In the genomic region with DNA sequence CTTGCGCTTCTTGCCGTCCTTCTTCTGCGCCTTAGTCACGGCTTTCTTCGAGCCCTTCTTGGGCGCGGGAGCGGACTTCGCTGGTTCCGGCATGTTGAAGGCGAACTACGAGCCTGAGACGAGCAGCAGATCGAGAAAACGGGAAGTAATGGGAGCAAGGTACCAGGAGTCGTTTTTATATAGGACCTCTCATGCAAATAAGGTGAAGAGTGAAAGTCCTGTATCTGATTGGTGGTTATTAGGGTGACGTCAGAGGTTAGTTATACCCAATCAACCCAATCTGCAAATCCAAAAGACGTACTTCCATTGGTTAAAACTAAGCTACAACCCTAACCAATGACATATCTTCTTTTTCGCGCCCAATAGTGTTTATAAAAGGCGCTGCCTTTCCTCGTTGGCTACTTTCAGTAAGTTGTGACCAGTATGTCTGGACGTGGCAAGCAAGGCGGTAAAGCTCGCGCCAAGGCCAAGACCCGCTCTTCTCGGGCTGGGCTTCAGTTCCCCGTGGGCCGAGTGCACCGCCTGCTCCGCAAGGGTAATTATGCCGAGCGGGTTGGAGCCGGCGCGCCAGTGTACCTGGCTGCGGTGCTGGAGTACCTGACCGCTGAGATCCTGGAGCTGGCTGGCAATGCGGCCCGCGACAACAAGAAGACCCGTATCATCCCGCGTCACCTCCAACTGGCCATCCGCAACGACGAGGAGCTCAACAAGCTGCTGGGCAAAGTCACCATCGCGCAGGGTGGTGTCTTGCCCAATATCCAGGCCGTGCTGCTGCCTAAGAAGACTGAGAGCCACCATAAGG, we compare ENCODE assay signal across 1 cellular context.
A peak's percentile ranks its signal among the peaks of the same experiment; 100 is the strongest.
TF ChIP-seq lines count a peak whose summit lies in the region.

No MANE protein-coding gene starts in this region.

TF ChIP-seq in HepG2, 621 proteins besides CTCF, POLR2A, EP300 and RAD21 (continued from another document and continues in another):
- TF ChIP-seq, protein P1, sequence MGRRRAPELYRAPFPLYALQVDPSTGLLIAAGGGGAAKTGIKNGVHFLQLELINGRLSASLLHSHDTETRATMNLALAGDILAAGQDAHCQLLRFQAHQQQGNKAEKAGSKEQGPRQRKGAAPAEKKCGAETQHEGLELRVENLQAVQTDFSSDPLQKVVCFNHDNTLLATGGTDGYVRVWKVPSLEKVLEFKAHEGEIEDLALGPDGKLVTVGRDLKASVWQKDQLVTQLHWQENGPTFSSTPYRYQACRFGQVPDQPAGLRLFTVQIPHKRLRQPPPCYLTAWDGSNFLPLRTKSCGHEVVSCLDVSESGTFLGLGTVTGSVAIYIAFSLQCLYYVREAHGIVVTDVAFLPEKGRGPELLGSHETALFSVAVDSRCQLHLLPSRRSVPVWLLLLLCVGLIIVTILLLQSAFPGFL (CRISPR knock-in tag; IDR thresholded peaks at IDR 0.05): 0 out of 2 replicates have a peak, but pooled peaks have one; percentile 23
- TF ChIP-seq RORA (CRISPR knock-in tag; IDR thresholded peaks at IDR 0.05): no peak
- peak; percentile 97 for TF ChIP-seq CREB1 (IDR thresholded peaks at IDR 0.05)
- TF ChIP-seq CREB1 (CRISPR knock-in tag; IDR thresholded peaks at IDR 0.05): no peak
- TF ChIP-seq SAP130 (CRISPR knock-in tag; IDR thresholded peaks at IDR 0.05; ENCODE audit: low read depth): peak; percentile 65; the same call in 1 of the 2 replicates
- TF ChIP-seq ZNF749 (CRISPR knock-in tag; IDR thresholded peaks at IDR 0.05; ENCODE audit: borderline replicate concordance): no peak
- TF ChIP-seq SCMH1 (CRISPR knock-in tag; IDR thresholded peaks at IDR 0.05; ENCODE audit: borderline replicate concordance): no peak
- no peak for TF ChIP-seq ZNF746 (CRISPR knock-in tag; IDR thresholded peaks at IDR 0.05)
- TF ChIP-seq, protein P2, sequence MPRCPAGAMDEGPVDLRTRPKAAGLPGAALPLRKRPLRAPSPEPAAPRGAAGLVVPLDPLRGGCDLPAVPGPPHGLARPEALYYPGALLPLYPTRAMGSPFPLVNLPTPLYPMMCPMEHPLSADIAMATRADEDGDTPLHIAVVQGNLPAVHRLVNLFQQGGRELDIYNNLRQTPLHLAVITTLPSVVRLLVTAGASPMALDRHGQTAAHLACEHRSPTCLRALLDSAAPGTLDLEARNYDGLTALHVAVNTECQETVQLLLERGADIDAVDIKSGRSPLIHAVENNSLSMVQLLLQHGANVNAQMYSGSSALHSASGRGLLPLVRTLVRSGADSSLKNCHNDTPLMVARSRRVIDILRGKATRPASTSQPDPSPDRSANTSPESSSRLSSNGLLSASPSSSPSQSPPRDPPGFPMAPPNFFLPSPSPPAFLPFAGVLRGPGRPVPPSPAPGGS (CRISPR knock-in tag; IDR thresholded peaks at IDR 0.05): no peak
- TF ChIP-seq TMF1 (CRISPR knock-in tag; IDR thresholded peaks at IDR 0.05; ENCODE audit: low read depth): no peak
- no peak for TF ChIP-seq HDAC2 (CRISPR knock-in tag; IDR thresholded peaks at IDR 0.05)
- TF ChIP-seq MTF2 (CRISPR knock-in tag; IDR thresholded peaks at IDR 0.05; ENCODE audit: borderline replicate concordance): no peak
- TF ChIP-seq CCAR2 (optimal IDR thresholded peaks at IDR 0.05; ENCODE audit: low read depth, low read length): no peak
- no peak for TF ChIP-seq ZNF7 (CRISPR knock-in tag; IDR thresholded peaks at IDR 0.05)
- no peak for TF ChIP-seq PHB2 (IDR thresholded peaks at IDR 0.05; ENCODE audit: partially characterized antibody)
- TF ChIP-seq, protein P3, sequence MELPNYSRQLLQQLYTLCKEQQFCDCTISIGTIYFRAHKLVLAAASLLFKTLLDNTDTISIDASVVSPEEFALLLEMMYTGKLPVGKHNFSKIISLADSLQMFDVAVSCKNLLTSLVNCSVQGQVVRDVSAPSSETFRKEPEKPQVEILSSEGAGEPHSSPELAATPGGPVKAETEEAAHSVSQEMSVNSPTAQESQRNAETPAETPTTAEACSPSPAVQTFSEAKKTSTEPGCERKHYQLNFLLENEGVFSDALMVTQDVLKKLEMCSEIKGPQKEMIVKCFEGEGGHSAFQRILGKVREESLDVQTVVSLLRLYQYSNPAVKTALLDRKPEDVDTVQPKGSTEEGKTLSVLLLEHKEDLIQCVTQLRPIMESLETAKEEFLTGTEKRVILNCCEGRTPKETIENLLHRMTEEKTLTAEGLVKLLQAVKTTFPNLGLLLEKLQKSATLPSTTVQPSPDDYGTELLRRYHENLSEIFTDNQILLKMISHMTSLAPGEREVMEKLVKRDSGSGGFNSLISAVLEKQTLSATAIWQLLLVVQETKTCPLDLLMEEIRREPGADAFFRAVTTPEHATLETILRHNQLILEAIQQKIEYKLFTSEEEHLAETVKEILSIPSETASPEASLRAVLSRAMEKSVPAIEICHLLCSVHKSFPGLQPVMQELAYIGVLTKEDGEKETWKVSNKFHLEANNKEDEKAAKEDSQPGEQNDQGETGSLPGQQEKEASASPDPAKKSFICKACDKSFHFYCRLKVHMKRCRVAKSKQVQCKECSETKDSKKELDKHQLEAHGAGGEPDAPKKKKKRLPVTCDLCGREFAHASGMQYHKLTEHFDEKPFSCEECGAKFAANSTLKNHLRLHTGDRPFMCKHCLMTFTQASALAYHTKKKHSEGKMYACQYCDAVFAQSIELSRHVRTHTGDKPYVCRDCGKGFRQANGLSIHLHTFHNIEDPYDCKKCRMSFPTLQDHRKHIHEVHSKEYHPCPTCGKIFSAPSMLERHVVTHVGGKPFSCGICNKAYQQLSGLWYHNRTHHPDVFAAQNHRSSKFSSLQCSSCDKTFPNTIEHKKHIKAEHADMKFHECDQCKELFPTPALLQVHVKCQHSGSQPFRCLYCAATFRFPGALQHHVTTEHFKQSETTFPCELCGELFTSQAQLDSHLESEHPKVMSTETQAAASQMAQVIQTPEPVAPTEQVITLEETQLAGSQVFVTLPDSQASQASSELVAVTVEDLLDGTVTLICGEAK (IDR thresholded peaks at IDR 0.05): no peak
- TF ChIP-seq, protein P3 (CRISPR knock-in tag; IDR thresholded peaks at IDR 0.05): peak; percentile 26; the same call in 1 of the 2 replicates
- no peak for TF ChIP-seq ZNF788 (CRISPR knock-in tag; IDR thresholded peaks at IDR 0.05; ENCODE audit: borderline replicate concordance)
- no peak for TF ChIP-seq JDP2 (CRISPR knock-in tag; IDR thresholded peaks at IDR 0.05; ENCODE audit: borderline replicate concordance)
- TF ChIP-seq KDM6A (CRISPR knock-in tag; IDR thresholded peaks at IDR 0.05; ENCODE audit: low read depth): no peak
- no peak for TF ChIP-seq IRF1 (CRISPR knock-in tag; IDR thresholded peaks at IDR 0.05; ENCODE audit: low read depth)
- no peak for TF ChIP-seq ZNF777 (CRISPR knock-in tag; IDR thresholded peaks at IDR 0.05)
- TF ChIP-seq ZSCAN22 (CRISPR knock-in tag; IDR thresholded peaks at IDR 0.05): no peak
- TF ChIP-seq KLF6 (CRISPR knock-in tag; IDR thresholded peaks at IDR 0.05): no peak
- TF ChIP-seq, protein P4, sequence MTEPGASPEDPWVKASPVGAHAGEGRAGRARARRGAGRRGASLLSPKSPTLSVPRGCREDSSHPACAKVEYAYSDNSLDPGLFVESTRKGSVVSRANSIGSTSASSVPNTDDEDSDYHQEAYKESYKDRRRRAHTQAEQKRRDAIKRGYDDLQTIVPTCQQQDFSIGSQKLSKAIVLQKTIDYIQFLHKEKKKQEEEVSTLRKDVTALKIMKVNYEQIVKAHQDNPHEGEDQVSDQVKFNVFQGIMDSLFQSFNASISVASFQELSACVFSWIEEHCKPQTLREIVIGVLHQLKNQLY (CRISPR knock-in tag; IDR thresholded peaks at IDR 0.05): no peak
- TF ChIP-seq DNMT1 (CRISPR knock-in tag; IDR thresholded peaks at IDR 0.05): peak; percentile 89; the same call in 1 of the 2 replicates
- peak; percentile 19 for TF ChIP-seq XRCC5 (optimal IDR thresholded peaks at IDR 0.05; ENCODE audit: low read length)
- no peak for TF ChIP-seq ZNF451 (CRISPR knock-in tag; IDR thresholded peaks at IDR 0.05)
- TF ChIP-seq KDM1A (CRISPR knock-in tag; IDR thresholded peaks at IDR 0.05): no peak
- no peak for TF ChIP-seq MLLT10 (CRISPR knock-in tag; IDR thresholded peaks at IDR 0.05)
- no peak for TF ChIP-seq NR2C2 (CRISPR knock-in tag; IDR thresholded peaks at IDR 0.05; ENCODE audit: borderline replicate concordance)
- TF ChIP-seq GFI1 (CRISPR knock-in tag; IDR thresholded peaks at IDR 0.05; ENCODE audit: borderline replicate concordance): peak; percentile 48; the same call in 1 of the 2 replicates
- no peak for TF ChIP-seq ZBTB1 (CRISPR knock-in tag; IDR thresholded peaks at IDR 0.05; ENCODE audit: borderline replicate concordance)
- no peak for TF ChIP-seq ZNF264 (CRISPR knock-in tag; IDR thresholded peaks at IDR 0.05)
- TF ChIP-seq RELA (CRISPR knock-in tag; IDR thresholded peaks at IDR 0.05): no peak
- TF ChIP-seq ZNF335 (CRISPR knock-in tag; IDR thresholded peaks at IDR 0.05): no peak
- TF ChIP-seq SP2 (CRISPR knock-in tag; IDR thresholded peaks at IDR 0.05): no peak
- no peak for TF ChIP-seq CAMTA2 (CRISPR knock-in tag; IDR thresholded peaks at IDR 0.05; ENCODE audit: borderline replicate concordance)
- no peak for TF ChIP-seq ZNF570 (CRISPR knock-in tag; IDR thresholded peaks at IDR 0.05; ENCODE audit: borderline replicate concordance)
- peak; percentile 82 for TF ChIP-seq NFYC (CRISPR knock-in tag; IDR thresholded peaks at IDR 0.05)
- no peak for TF ChIP-seq ZNF282 (IDR thresholded peaks at IDR 0.05; ENCODE audit: partially characterized antibody)
- no peak for TF ChIP-seq HOMEZ (CRISPR knock-in tag; IDR thresholded peaks at IDR 0.05; ENCODE audit: low read depth)
- 0 out of 2 replicates have a peak, but pooled peaks have one; percentile 50 for TF ChIP-seq SNAPC5 (CRISPR knock-in tag; IDR thresholded peaks at IDR 0.05; ENCODE audit: borderline replicate concordance)
- TF ChIP-seq ZNF614 (CRISPR knock-in tag; IDR thresholded peaks at IDR 0.05; ENCODE audit: borderline replicate concordance): peak; percentile 29; the same call in 1 of the 2 replicates
- TF ChIP-seq KMT2B (CRISPR knock-in tag; IDR thresholded peaks at IDR 0.05): no peak
- 0 out of 2 replicates have a peak, but pooled peaks have one; percentile 68 for TF ChIP-seq SALL2 (CRISPR knock-in tag; IDR thresholded peaks at IDR 0.05)
- TF ChIP-seq ZGPAT (CRISPR knock-in tag; IDR thresholded peaks at IDR 0.05): peak; percentile 21; the same call in 1 of the 2 replicates
- TF ChIP-seq GATA4 (IDR thresholded peaks at IDR 0.05; ENCODE audit: borderline replicate concordance, low read depth): no peak
- TF ChIP-seq ERF (CRISPR knock-in tag; IDR thresholded peaks at IDR 0.05): 0 out of 2 replicates have a peak, but pooled peaks have one; percentile 37
- 0 out of 2 replicates have a peak, but pooled peaks have one; percentile 39 for TF ChIP-seq TP53 (CRISPR knock-in tag; conservative IDR thresholded peaks at IDR 0.05)
- no peak for TF ChIP-seq EHMT2 (IDR thresholded peaks at IDR 0.05; ENCODE audit: borderline replicate concordance, low read depth, low read length)
- no peak for TF ChIP-seq ZNF143 (CRISPR knock-in tag; IDR thresholded peaks at IDR 0.05)
- TF ChIP-seq AGO1 (IDR thresholded peaks at IDR 0.05; ENCODE audit: low read depth, low read length, poor library complexity, severe bottlenecking): no peak
